Comparison of ENCODE assay signal across 1 cellular context in the genomic region with DNA sequence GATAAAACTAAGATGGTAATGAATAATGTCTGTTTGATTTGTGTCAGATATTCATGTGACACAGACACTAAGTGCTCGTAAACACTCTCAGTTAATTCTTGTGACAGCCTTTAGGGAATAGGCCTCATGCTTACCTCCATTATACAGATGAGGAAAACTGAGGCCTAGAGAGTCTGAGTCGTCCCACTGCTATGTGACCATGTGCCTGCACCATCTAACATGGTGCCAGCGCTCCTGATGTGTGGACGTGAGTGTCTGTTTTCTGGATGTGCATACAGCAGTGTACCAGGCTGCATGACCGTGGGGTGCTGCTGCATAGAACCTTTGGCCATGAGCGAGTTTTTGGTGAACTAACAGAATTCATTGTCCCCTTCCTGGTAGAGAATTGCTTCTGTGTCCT.
TF ChIP-seq lines count a peak whose summit lies in the region.

No MANE protein-coding gene starts in this region.

TF ChIP-seq in endothelial cell of umbilical vein, 7 proteins besides CTCF, POLR2A, EP300 and RAD21 (continued from another document):
- TF ChIP-seq, protein P1, sequence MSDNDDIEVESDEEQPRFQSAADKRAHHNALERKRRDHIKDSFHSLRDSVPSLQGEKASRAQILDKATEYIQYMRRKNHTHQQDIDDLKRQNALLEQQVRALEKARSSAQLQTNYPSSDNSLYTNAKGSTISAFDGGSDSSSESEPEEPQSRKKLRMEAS (IDR thresholded peaks at IDR 0.05; ENCODE audit: insufficient read depth, insufficient read length) = no peak
- TF ChIP-seq JUN (IDR thresholded peaks at IDR 0.05; ENCODE audit: borderline replicate concordance, insufficient read depth, insufficient read length, low read depth) (no peak), EZH2 (IDR thresholded peaks at IDR 0.05; ENCODE audit: borderline replicate concordance, low read depth, low read length, severe bottlenecking) (no peak), FOS (IDR thresholded peaks at IDR 0.05; ENCODE audit: borderline replicate concordance, insufficient read depth, low read length) (no peak), MYC (IDR thresholded peaks at IDR 0.05; ENCODE audit: low read depth, low read length) (no peak)
